Comparison of ENCODE assay signal across 9 cellular contexts in the genomic region with DNA sequence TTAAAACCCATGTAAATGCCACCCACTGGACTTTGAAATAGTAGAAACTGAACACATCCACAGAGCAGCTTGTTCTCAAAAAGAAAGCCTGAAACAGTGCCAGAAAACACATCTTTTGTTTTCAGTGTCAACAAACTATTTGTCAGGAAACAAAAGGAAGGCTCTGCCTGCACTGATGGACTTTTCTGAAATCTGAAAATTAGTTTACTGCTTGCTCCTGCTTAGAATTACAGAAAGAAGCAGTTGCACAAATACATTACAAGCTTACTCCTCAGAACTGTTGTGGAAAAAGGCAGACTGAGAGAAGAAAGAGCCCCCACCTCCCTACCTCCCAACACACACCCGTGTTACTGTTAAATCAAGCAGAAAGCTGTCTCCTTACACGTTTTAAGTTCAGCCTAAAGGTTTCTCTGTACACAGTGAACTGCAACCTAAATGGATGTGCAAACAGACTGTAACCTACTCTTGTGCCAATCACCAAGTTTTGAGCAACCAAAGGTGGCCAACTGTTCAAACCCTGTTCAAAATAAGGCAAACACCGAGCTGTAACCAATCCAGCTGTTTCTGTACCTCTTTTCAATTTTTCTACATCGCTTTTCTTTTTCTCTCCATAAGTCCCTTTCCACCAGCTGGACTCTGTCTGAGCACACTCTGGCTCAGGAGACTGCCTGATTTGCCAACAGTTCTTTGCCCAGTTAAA. TPM values are rescaled to one million over a fixed set of nuclear protein-coding genes. Genes with fewer than 3 reads are reported as not detected.
A peak's percentile ranks its signal among the peaks of the same experiment; 100 is the strongest.
DNase-seq lines count a peak whose midpoint lies in the region; ATAC-seq and TF ChIP-seq lines count a peak whose summit lies in the region.
"Had no signal": no experiment of that assay in that cellular context is flagged by ENCODE, and none has a peak within 500 bp of the region (broad histone marks: within the 10 kb centered on the region; RNA-seq: fewer than 3 reads in every experiment).

No MANE protein-coding gene starts in this region.

- H3K27me3 ChIP-seq in adipocyte (replicated peaks; ENCODE audit: control insufficient read depth, insufficient read depth, low read length) (no peaks in the 10 kb centered on the region), left lung (no peaks in the 10 kb centered on the region)

- H3K4me3 Mint-ChIP-seq in naive thymus-derived CD8-positive, alpha-beta T cell, result no peak overlapping the region
- H3K4me3 Mint-ChIP-seq: HFFc6 had no signal

- peak; percentile 43 for DNase-seq in adipocyte (ENCODE audit: low read depth)
- DNase-seq in left lung, result no peak
- DNase-seq in OCI-M2 (lab: John Stamatoyannopoulos, UW; ENCODE audit: unreplicated experiment), result no peak
- DNase-seq in cerebellar nuclear complex (lab: John Stamatoyannopoulos, UW), result no peak
- DNase-seq in naive thymus-derived CD8-positive, alpha-beta T cell, result no peak
- DNase-seq: HFFc6 had no signal

- POLR2A ChIA-PET in naive thymus-derived CD8-positive, alpha-beta T cell (lab: Charles Lee), result no interaction called here

- H3K27me3 Mint-ChIP-seq in naive thymus-derived CD8-positive, alpha-beta T cell, result peaks cover 16 to 47% (median 30%) of the 10 kb centered on the region in 5 donors

- intact Hi-C loops in left lung (cut with DNase I), result no loop called here

- H3K9me3 ChIP-seq in adipocyte (ENCODE audit: control insufficient read depth, low read length) (no peaks in the 10 kb centered on the region), left lung (no peaks in the 10 kb centered on the region)

- peaks cover 35% of the 10 kb centered on the region for H3K4me1 ChIP-seq in adipocyte (ENCODE audit: control insufficient read depth, insufficient read depth, low read length)
- peaks cover 16 to 21% of the 10 kb centered on the region in 2 donors for H3K4me1 ChIP-seq in left lung

- ATAC-seq in GM21717 (IDR thresholded peaks at IDR 0.05; ENCODE audit: unreplicated experiment), result peak; percentile 24
- ATAC-seq in left lung, result peak; percentile 50
- no peak for ATAC-seq in naive thymus-derived CD8-positive, alpha-beta T cell
- ATAC-seq in HG02981 (IDR thresholded peaks at IDR 0.05; ENCODE audit: unreplicated experiment), result no peak

- H3K36me3 ChIP-seq in adipocyte (ENCODE audit: control insufficient read depth, insufficient read depth, low read length, severe bottlenecking) (no peaks in the 10 kb centered on the region), left lung (no peaks in the 10 kb centered on the region)

- H3K9me3 Mint-ChIP-seq in naive thymus-derived CD8-positive, alpha-beta T cell, result no peaks in the 10 kb centered on the region
- H3K9me3 Mint-ChIP-seq: HFFc6 had no signal

- TF ChIP-seq CTCF in C4-2B (conservative IDR thresholded peaks at IDR 0.05) (no peak), left lung (IDR thresholded peaks at IDR 0.05) (no peak)

- no peak overlapping the region for H3K27ac Mint-ChIP-seq in naive thymus-derived CD8-positive, alpha-beta T cell
- H3K27ac Mint-ChIP-seq: HFFc6 had no signal

- H3K36me3 Mint-ChIP-seq in naive thymus-derived CD8-positive, alpha-beta T cell, result no peaks in the 10 kb centered on the region

- no peak overlapping the region for H3K4me3 ChIP-seq in adipocyte (ENCODE audit: low read length)
- H3K4me3 ChIP-seq in left lung, result no peak overlapping the region

- H3K27ac ChIP-seq in C4-2B (peak overlapping the region; percentile 54; the same call in 1 of the 2 replicates), left lung (peak overlapping the region in 1 of 2 donors; percentile 51)

- H3K4me1 Mint-ChIP-seq in naive thymus-derived CD8-positive, alpha-beta T cell, result peaks cover 0 to 19% (median 0%) of the 10 kb centered on the region in 4 donors

- H3K9ac ChIP-seq in adipocyte (ENCODE audit: low read length), result no peak overlapping the region

RNA-seq across cellular contexts. Expression of a gene that starts 43.7 kb away (rescaled TPM):
- 10 to 100 TPM in 1 of 2 donors, 1 to 10 TPM in 1; 8.5 to 16.1 TPM for total RNA-seq in left lung
- under 1 TPM in 1 of 2 experiments, not detected in 1; 0.08 TPM for total RNA-seq in naive thymus-derived CD8-positive, alpha-beta T cell
- polyA plus RNA-seq in naive thymus-derived CD8-positive, alpha-beta T cell, result under 1 TPM in 1 of 3 donors, not detected in 2; 0.01 TPM

Comparison
In these comparisons a context has a peak if more than half of its experiments do, and no peak if none do; other contexts are left out.
1. ATAC-seq: peak in GM21717 (single experiment) and left lung (single experiment); none in naive thymus-derived CD8-positive, alpha-beta T cell (0 of 2) and HG02981 (single experiment).
2. RNA of a gene that starts 43.7 kb away (total RNA-seq): 8.5 to 16.1 TPM in left lung; 0.08 TPM in naive thymus-derived CD8-positive, alpha-beta T cell; every median in the first group is over 4 times any median in the second.